8 cellular contexts compared by ENCODE assay signal in the genomic region with DNA sequence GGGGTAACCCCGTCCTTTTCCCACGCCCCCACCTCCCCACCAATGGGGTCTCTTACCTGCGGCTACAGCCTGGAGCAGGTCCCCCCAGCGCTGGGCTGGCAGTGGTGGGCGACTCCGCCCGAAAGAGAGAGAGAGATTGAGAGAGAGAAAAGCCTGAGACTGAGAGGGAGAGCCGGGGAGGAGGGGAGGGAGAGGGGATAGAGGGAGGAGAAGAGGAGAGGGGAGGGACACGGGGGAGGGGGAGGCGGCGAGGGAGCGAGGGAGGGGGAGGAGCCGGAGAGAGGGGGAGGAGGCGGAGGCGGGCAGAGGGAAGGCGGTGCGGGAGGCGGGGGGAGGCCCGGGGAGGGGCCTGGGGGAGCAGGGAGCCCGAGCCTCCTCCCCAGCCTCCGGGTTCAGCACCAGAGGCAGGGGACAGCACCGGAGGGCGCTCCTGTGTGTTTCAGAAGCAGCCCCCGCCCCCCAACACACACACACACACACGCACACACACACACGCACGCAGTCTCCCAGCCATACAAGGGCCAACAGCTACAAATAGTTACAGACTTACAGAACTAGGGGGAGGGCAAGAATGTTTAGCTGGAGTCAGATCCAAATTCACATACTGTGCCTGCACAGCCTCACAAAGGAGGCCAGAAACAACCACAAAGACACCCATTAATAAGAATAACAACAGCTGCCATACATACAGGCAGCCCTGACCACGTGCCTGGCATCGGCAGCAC. TPM values are rescaled to one million over a fixed set of nuclear protein-coding genes. Genes with fewer than 3 reads are reported as not detected.
A peak's percentile ranks its signal among the peaks of the same experiment; 100 is the strongest.
DNase-seq lines count a peak whose midpoint lies in the region; ATAC-seq and TF ChIP-seq lines count a peak whose summit lies in the region.

A gene with protein sequence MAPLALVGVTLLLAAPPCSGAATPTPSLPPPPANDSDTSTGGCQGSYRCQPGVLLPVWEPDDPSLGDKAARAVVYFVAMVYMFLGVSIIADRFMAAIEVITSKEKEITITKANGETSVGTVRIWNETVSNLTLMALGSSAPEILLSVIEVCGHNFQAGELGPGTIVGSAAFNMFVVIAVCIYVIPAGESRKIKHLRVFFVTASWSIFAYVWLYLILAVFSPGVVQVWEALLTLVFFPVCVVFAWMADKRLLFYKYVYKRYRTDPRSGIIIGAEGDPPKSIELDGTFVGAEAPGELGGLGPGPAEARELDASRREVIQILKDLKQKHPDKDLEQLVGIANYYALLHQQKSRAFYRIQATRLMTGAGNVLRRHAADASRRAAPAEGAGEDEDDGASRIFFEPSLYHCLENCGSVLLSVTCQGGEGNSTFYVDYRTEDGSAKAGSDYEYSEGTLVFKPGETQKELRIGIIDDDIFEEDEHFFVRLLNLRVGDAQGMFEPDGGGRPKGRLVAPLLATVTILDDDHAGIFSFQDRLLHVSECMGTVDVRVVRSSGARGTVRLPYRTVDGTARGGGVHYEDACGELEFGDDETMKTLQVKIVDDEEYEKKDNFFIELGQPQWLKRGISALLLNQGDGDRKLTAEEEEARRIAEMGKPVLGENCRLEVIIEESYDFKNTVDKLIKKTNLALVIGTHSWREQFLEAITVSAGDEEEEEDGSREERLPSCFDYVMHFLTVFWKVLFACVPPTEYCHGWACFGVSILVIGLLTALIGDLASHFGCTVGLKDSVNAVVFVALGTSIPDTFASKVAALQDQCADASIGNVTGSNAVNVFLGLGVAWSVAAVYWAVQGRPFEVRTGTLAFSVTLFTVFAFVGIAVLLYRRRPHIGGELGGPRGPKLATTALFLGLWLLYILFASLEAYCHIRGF (minus strand): TSS at position 161 of the 725 bp plus-strand sequence. CDS start 5,490 bp downstream, outside the sequence.

- peak; percentile 73 for DNase-seq in AG10803 (ENCODE audit: low read depth)
- peak; percentile 42 for DNase-seq in HFFc6
- DNase-seq in OCI-M2 (lab: John Stamatoyannopoulos, UW; ENCODE audit: unreplicated experiment), result peak; percentile 50
- peak; percentile 83 for DNase-seq in activated effector memory CD4-positive, alpha-beta T cell treated with anti-CD3 and anti-CD28 coated beads, Interleukin-2, amount 50 U/mL, for 16 hours
- DNase-seq in fibroblast of villous mesenchyme (ENCODE audit: low read depth), result peak; percentile 81
- peak in 41 of 56 donors; percentile 5 to 83 (median 40) for DNase-seq in nucleus accumbens (lab: John Stamatoyannopoulos, UW)
- peak; percentile 73 for DNase-seq in ureter (ENCODE audit: low spot score)

- H3K27ac Mint-ChIP-seq in HFFc6, result no peak within 1 kb of the TSS

- H3K36me3 Mint-ChIP-seq in HFFc6 (ENCODE audit: low read depth), result no peaks in the 10 kb centered on the region

- H3K27me3 Mint-ChIP-seq in HFFc6 (ENCODE audit: insufficient read depth), result peaks cover 37% of the 10 kb centered on the region

- H3K9me3 Mint-ChIP-seq in HFFc6, result no peaks in the 10 kb centered on the region

- no peak within 1 kb of the TSS for H3K4me3 Mint-ChIP-seq in HFFc6

- no peak within 1 kb of the TSS for H3K4me3 ChIP-seq in AG10803 (ENCODE audit: low read length)
- no peak within 1 kb of the TSS for H3K4me3 ChIP-seq in fibroblast of villous mesenchyme (ENCODE audit: low read depth, low read length)

- no peak for ATAC-seq in GM21723 (IDR thresholded peaks at IDR 0.05; ENCODE audit: unreplicated experiment)

- TF ChIP-seq CTCF in AG10803 (conservative IDR thresholded peaks at IDR 0.05; ENCODE audit: low read length) (no peak), HFFc6 (IDR thresholded peaks at IDR 0.05) (no peak), fibroblast of villous mesenchyme (IDR thresholded peaks at IDR 0.05; ENCODE audit: insufficient read depth, low read depth, low read length) (no peak)

- peaks cover 11% of the 10 kb centered on the region for H3K4me1 Mint-ChIP-seq in HFFc6 (ENCODE audit: low read depth)

RNA-seq across cellular contexts. Expression of the gene that starts here (rescaled TPM):
- not detected for total RNA-seq in HFFc6 (2021; fragmentation: NEBNext Ultra II Directional; extraction: Animal tissue kit (Norgen Biotek cat#: 25700))
- total RNA-seq in fibroblast of villous mesenchyme, result not detected in 2 replicates
- total RNA-seq in ureter, result 2.7 TPM

Comparison
In these comparisons a context has a peak if more than half of its experiments do, and no peak if none do; other contexts are left out.
1. Peak in DNase-seq in HFFc6; RNA of the gene not detected or under 1 TPM.
2. Peak in DNase-seq in fibroblast of villous mesenchyme; RNA of the gene not detected or under 1 TPM.